In genomic region chr2:110729106-110729505, GRCh38 we compare ENCODE assay signal across 17 cellular contexts. TPM values are rescaled to one million over a fixed set of nuclear protein-coding genes. Genes with fewer than 3 reads are reported as not detected.
A peak's percentile ranks its signal among the peaks of the same experiment; 100 is the strongest.
DNase-seq lines count a peak whose midpoint lies in the region; ATAC-seq, FAIRE-seq and TF ChIP-seq lines count a peak whose summit lies in the region.
"Had no signal": no experiment of that assay in that cellular context is flagged by ENCODE, and none has a peak within 500 bp of the region (broad histone marks: within the 10 kb centered on the region; RNA-seq: fewer than 3 reads in every experiment).

No MANE protein-coding gene starts in this region.

- H3K4me3 ChIP-seq in GM23338 (no peak overlapping the region), HAP-1 (no peak overlapping the region), H1 (ENCODE audit: extremely low read depth in 1 of 4, insufficient read depth in 2 of 4, low read depth in 3 of 4, low read length in 4 of 4) (no peak overlapping the region)

- ATAC-seq in GM23338: peak; percentile 14
- ATAC-seq in HG03521 (IDR thresholded peaks at IDR 0.05; ENCODE audit: unreplicated experiment): no peak
- no peak for ATAC-seq in HG03196 (IDR thresholded peaks at IDR 0.05; ENCODE audit: unreplicated experiment)

- H3K79me1 ChIP-seq in H1 (ENCODE audit: low read depth, low read length): no peaks in the 10 kb centered on the region; the same call in 1 of the 2 replicates

- H3K9me3 ChIP-seq in HAP-1 (no peaks in the 10 kb centered on the region), H1 (ENCODE audit: insufficient read depth in 2 of 2, low read depth in 1 of 2, low read length in 1 of 2) (peaks cover 0 to 2% of the 10 kb centered on the region in 2 experiments; a peak in 1 of 4 replicates)

- H2BK15ac ChIP-seq in H1 (ENCODE audit: low read length): no peak overlapping the region

- no peak overlapping the region for H2BK5ac ChIP-seq in H1 (ENCODE audit: low read depth, low read length)

- H3K4ac ChIP-seq in H1 (replicated peaks; ENCODE audit: insufficient read length, low read depth, low read length): no peak overlapping the region

- no peak; a peak in 1 of 4 replicates for TF ChIP-seq RAD21 in H1 (IDR thresholded peaks at IDR 0.05 in 1 of 2, conservative IDR thresholded peaks at IDR 0.05 in 1 of 2; ENCODE audit: low read depth in 2 of 2, low read length in 2 of 2)

- H4K5ac ChIP-seq in H1 (ENCODE audit: insufficient read length, low read depth, low read length): no peak overlapping the region

- H3K36me3 ChIP-seq in GM23338 (ENCODE audit: insufficient read depth): no peaks in the 10 kb centered on the region; the same call in 1 of the 2 replicates
- H3K36me3 ChIP-seq in HAP-1 (replicated peaks): no peaks in the 10 kb centered on the region
- no peaks in the 10 kb centered on the region for H3K36me3 ChIP-seq in H1 (ENCODE audit: control insufficient read depth in 2 of 4, insufficient read depth in 4 of 4, low read length in 3 of 4)

- H3K9ac ChIP-seq in H1 (replicated peaks in 1 of 4; ENCODE audit: extremely low read depth in 1 of 4, low read depth in 3 of 4, low read length in 3 of 4): no peak overlapping the region
- H3K9ac ChIP-seq: KMS-11 had no signal

- 0 out of 2 replicates have a peak overlapping the region, but pooled peaks have one; percentile 29 for H2BK12ac ChIP-seq in H1 (ENCODE audit: low read depth, low read length)

- H3K9me3 Mint-ChIP-seq in GM23338: peaks cover 13% of the 10 kb centered on the region
- H3K9me3 Mint-ChIP-seq: CD4-positive, alpha-beta T cell had no signal

- H3K4me2 ChIP-seq in GM23338 (peak overlapping the region; percentile 45), H1 (ENCODE audit: insufficient read depth in 1 of 2, low read depth in 2 of 2, low read length in 2 of 2) (no peak overlapping the region)
- H3K4me2 ChIP-seq: KMS-11 had no signal

- no peak for TF ChIP-seq EP300 in H1 (IDR thresholded peaks at IDR 0.05; ENCODE audit: borderline replicate concordance in 1 of 2, low read depth in 2 of 2, low read length in 2 of 2)

- H3K56ac ChIP-seq in H1 (replicated peaks; ENCODE audit: insufficient read length, low read depth, low read length): no peak overlapping the region

- 0 out of 4 replicates have a peak, but pooled peaks of 1 of the 2 experiments have one; percentile 7 for TF ChIP-seq CTCF in GM23338 (conservative IDR thresholded peaks at IDR 0.05; ENCODE audit: low read depth in 2 of 2)
- TF ChIP-seq CTCF in H1 (IDR thresholded peaks at IDR 0.05; ENCODE audit: control extremely low read depth in 1 of 3, insufficient read depth in 1 of 3, low read depth in 1 of 3, low read length in 3 of 3): no peak

- peak; percentile 56 for DNase-seq in GM23338 (ENCODE audit: low spot score)
- DNase-seq in HAP-1 (ENCODE audit: low spot score in 2 of 2): peak; percentile 81 to 83
- DNase-seq in H1 (ENCODE audit: low read depth in 1 of 2, low spot score in 2 of 2): no peak
- DNase-seq in iPS-NIHi7 (ENCODE audit: extremely low spot score): peak; percentile 41
- no peak for DNase-seq in NCI-H82 treated with DMSO at 0.1 percent for 48 hours (lab: John Stamatoyannopoulos, UW; ENCODE audit: unreplicated experiment)
- DNase-seq: C1 segment of cervical spinal cord; CD4-positive, alpha-beta T cell; DMS79 had no signal

- no peak for FAIRE-seq in H1 (lab: Jason Lieb, UNC)
- FAIRE-seq: A204.1, G401.6, GM12891, H54 had no signal

- peaks cover 43% of the 10 kb centered on the region for H3K4me1 Mint-ChIP-seq in GM23338

- POLR2A ChIA-PET in H1 (lab: Charles Lee; ENCODE audit: partially characterized antibody): interaction anchor here (0.8 kb wide), 1 partner anchor 28 kb away, joined by 3 read pairs; no protein-coding TSS in a partner anchor

- H3K9me2 ChIP-seq in GM23338 (ENCODE audit: insufficient read depth): peaks cover 8% of the 10 kb centered on the region; the same call in 1 of the 2 replicates

- H2AFZ ChIP-seq in GM23338 (peak overlapping the region; percentile 3; the same call in 1 of the 2 replicates), H1 (ENCODE audit: low read length) (no peak overlapping the region)

- TF ChIP-seq POLR2A in H1 (IDR thresholded peaks at IDR 0.05; ENCODE audit: control extremely low read depth in 1 of 2, low read depth in 2 of 2, low read length in 2 of 2): no peak

- peaks cover 23% of the 10 kb centered on the region for H3K27me3 ChIP-seq in GM23338 (ENCODE audit: insufficient read depth)
- no peaks in the 10 kb centered on the region for H3K27me3 ChIP-seq in HAP-1 (ENCODE audit: low read depth)
- H3K27me3 ChIP-seq in H1 (replicated peaks in 1 of 4; ENCODE audit: control insufficient read depth in 3 of 4, extremely low read depth in 1 of 4, insufficient read depth in 3 of 4, low read length in 3 of 4): peaks cover 1 to 10% (median 3%) of the 10 kb centered on the region in 4 experiments; a peak in 4 of 7 replicates

- H4K20me1 ChIP-seq in GM23338 (replicated peaks; ENCODE audit: insufficient read depth) (peaks cover 7% of the 10 kb centered on the region; the same call in 1 of the 2 replicates), H1 (replicated peaks in 1 of 2; ENCODE audit: control insufficient read depth in 1 of 2, insufficient read depth in 2 of 2, low read length in 2 of 2) (no peaks in the 10 kb centered on the region)

- H4K8ac ChIP-seq in H1 (ENCODE audit: extremely low read depth, insufficient read depth, low read length): no peak overlapping the region

- peaks cover 9% of the 10 kb centered on the region for H3K79me2 ChIP-seq in GM23338 (replicated peaks; ENCODE audit: insufficient read depth)
- H3K79me2 ChIP-seq in H1 (ENCODE audit: control insufficient read depth in 1 of 2, insufficient read depth in 2 of 2, low read length in 2 of 2): peaks cover 0 to 8% of the 10 kb centered on the region in 2 experiments; a peak in 2 of 4 replicates

- CTCF ChIA-PET in H1 (lab: Charles Lee; ENCODE audit: partially characterized antibody): no interaction called here

- peaks cover 38% of the 10 kb centered on the region for H3K4me1 ChIP-seq in GM23338 (ENCODE audit: insufficient read depth)
- peaks cover 12% of the 10 kb centered on the region for H3K4me1 ChIP-seq in HAP-1
- H3K4me1 ChIP-seq in H1 (replicated peaks in 1 of 4; ENCODE audit: control insufficient read depth in 3 of 4, insufficient read depth in 4 of 4, low read length in 3 of 4): peaks cover 0 to 14% (median 8%) of the 10 kb centered on the region in 4 experiments

- no peak overlapping the region for H3K23ac ChIP-seq in H1 (ENCODE audit: insufficient read length)

- peaks cover 9% of the 10 kb centered on the region for H3K36me3 Mint-ChIP-seq in GM23338 (ENCODE audit: low read depth)
- H3K36me3 Mint-ChIP-seq: IgD-negative memory B cell had no signal

- H4K91ac ChIP-seq in H1 (replicated peaks; ENCODE audit: insufficient read length, low read length): no peak overlapping the region

- H3K4me3 Mint-ChIP-seq in GM23338: no peak overlapping the region
- H3K4me3 Mint-ChIP-seq: B cell; CD4-positive, alpha-beta T cell; IgD-negative memory B cell had no signal

- in situ Hi-C loops in HAP-1 (cut with MboI; ENCODE audit: low sequenced_read_pairs): no loop called here

- no peak overlapping the region for H3K14ac ChIP-seq in H1 (ENCODE audit: insufficient read length)

- H3K27me3 Mint-ChIP-seq in GM23338 (ENCODE audit: insufficient read depth, low read depth, poor library complexity): peaks cover 26% of the 10 kb centered on the region

- H3K18ac ChIP-seq in H1 (ENCODE audit: extremely low read depth, low read length): no peak overlapping the region

- peaks cover 12% of the 10 kb centered on the region; the same call in 1 of the 2 replicates for H3K23me2 ChIP-seq in H1 (ENCODE audit: low read depth, low read length)

- H2BK120ac ChIP-seq in H1 (replicated peaks; ENCODE audit: low read depth, low read length): no peak overlapping the region

- no peak overlapping the region for H3K27ac Mint-ChIP-seq in GM23338
- H3K27ac Mint-ChIP-seq: B cell; CD4-positive, alpha-beta T cell; IgD-negative memory B cell had no signal

- no peak overlapping the region for H3K27ac ChIP-seq in GM23338 (ENCODE audit: low read depth)
- no peak overlapping the region for H3K27ac ChIP-seq in H1 (ENCODE audit: low read depth, low read length)
- H3K27ac ChIP-seq: KMS-11 had no signal

- H2BK20ac ChIP-seq in H1 (ENCODE audit: low read length): no peak overlapping the region

- peaks cover 10% of the 10 kb centered on the region for H3F3A ChIP-seq in GM23338 (replicated peaks; ENCODE audit: low read depth)

- H2AK5ac ChIP-seq in H1 (ENCODE audit: low read depth, low read length): no peak overlapping the region

- WGBS in H1 (ENCODE audit: extremely low coverage in 1 of 2, insufficient coverage in 1 of 2, insufficient read length in 1 of 2, insufficient replicate concordance in 2 of 2, low coverage in 1 of 2, low lambda C conversion rate in 2 of 2, missing lambda C conversion rate in 1 of 2), 2 experiments: 70% methylated on average over 7 of the region's 7 CpGs; no CpG with 5 or more reads in 1 of the 2 experiments

TF ChIP-seq in GM23338, 12 proteins besides CTCF, POLR2A, EP300 and RAD21 (continues in another document):
- no peak for TF ChIP-seq STAT1 (IDR thresholded peaks at IDR 0.05; ENCODE audit: unreplicated experiment)

RNA-seq across cellular contexts. Expression of gene ACOXL, which starts 3.3 kb away (rescaled TPM):
- total RNA-seq in GM23338 (2014; rRNA removed; shearing (Covaris generic)): 14.7 and 15.7 TPM in 2 replicates
- polyA plus RNA-seq in GM23338 (2016; fragmentation: Nextera tagmentation; extraction: Ambion mirVana) (8.2 and 9.0 TPM in 2 replicates), H1 (2011; rRNA removed) (11.4 and 13.6 TPM in 2 replicates)
- total RNA-seq in H1 (2021; fragmentation: NEBNext Ultra II Directional; extraction: Animal tissue kit (Norgen Biotek cat#: 25700)): 20.6 and 20.8 TPM in 2 replicates
- polyA plus RNA-seq in H1 (2011; cell fraction: cytosol; rRNA removed): 18.2 TPM
- 17.3 TPM for polyA plus RNA-seq in H1 (2011; cell fraction: nucleus; rRNA removed)
- polyA plus RNA-seq in H1 (2012, experiment 1 of 2): 16.1 to 22.6 TPM (median 18.9 TPM) in 4 replicates
- 8.3 TPM for polyA plus RNA-seq in H1 (2012, experiment 2 of 2)
- 4.6 TPM for polyA plus RNA-seq in H1 (2013, experiment 1 of 2)
- 4.5 TPM for polyA plus RNA-seq in H1 (2013, experiment 2 of 2)
- 20.9 and 23.8 TPM in 2 replicates for polyA minus RNA-seq in H1 (2011; rRNA and poly(A)+ RNA removed)
- polyA minus RNA-seq in H1 (2011; cell fraction: cytosol; rRNA and poly(A)+ RNA removed): 9.3 TPM
- polyA minus RNA-seq in H1 (2011; cell fraction: nucleus; rRNA and poly(A)+ RNA removed): 54.1 TPM
- total RNA-seq: B cell; CD4-positive, alpha-beta T cell had no signal
- polyA plus RNA-seq: IgD-negative memory B cell had no signal

RNA-seq across cellular contexts. Expression of gene BUB1, which starts 51.2 kb away (rescaled TPM):
- 178 and 184 TPM in 2 replicates for total RNA-seq in GM23338 (2014; rRNA removed; shearing (Covaris generic))
- 50.8 and 59.4 TPM in 2 replicates for polyA plus RNA-seq in GM23338 (2016; fragmentation: Nextera tagmentation; extraction: Ambion mirVana)
- total RNA-seq in H1 (2021; fragmentation: NEBNext Ultra II Directional; extraction: Animal tissue kit (Norgen Biotek cat#: 25700)): 113 and 118 TPM in 2 replicates
- 37.6 and 48.4 TPM in 2 replicates for polyA plus RNA-seq in H1 (2011; rRNA removed)
- polyA plus RNA-seq in H1 (2011; cell fraction: cytosol; rRNA removed): 89.1 TPM
- 57.3 TPM for polyA plus RNA-seq in H1 (2011; cell fraction: nucleus; rRNA removed)
- polyA plus RNA-seq in H1 (2012, experiment 1 of 2): 65.3 to 112 TPM (median 80.1 TPM) in 4 replicates
- 6.6 TPM for polyA plus RNA-seq in H1 (2012, experiment 2 of 2)
- polyA plus RNA-seq in H1 (2013, experiment 1 of 2): 62.9 TPM
- polyA plus RNA-seq in H1 (2013, experiment 2 of 2): 65.5 TPM
- 162 and 180 TPM in 2 replicates for polyA minus RNA-seq in H1 (2011; rRNA and poly(A)+ RNA removed)
- 87.2 TPM for polyA minus RNA-seq in H1 (2011; cell fraction: cytosol; rRNA and poly(A)+ RNA removed)
- 170 TPM for polyA minus RNA-seq in H1 (2011; cell fraction: nucleus; rRNA and poly(A)+ RNA removed)

Comparison
In these comparisons a context has a peak if more than half of its experiments do, and no peak if none do; other contexts are left out.
1. DNase-seq: peak in GM23338 (single experiment), HAP-1 (2 of 2) and iPS-NIHi7 (single experiment); none in H1 (0 of 2) and NCI-H82 treated with DMSO at 0.1 percent for 48 hours (single experiment).